Comparison of ENCODE assay signal across 15 cellular contexts in genomic region chr6:168834188-168834587, GRCh38.
DNase-seq lines count a peak whose midpoint lies in the region; ATAC-seq and TF ChIP-seq lines count a peak whose summit lies in the region.
"Had no signal": no experiment of that assay in that cellular context is flagged by ENCODE, and none has a peak within 500 bp of the region (broad histone marks: within the 10 kb centered on the region; RNA-seq: fewer than 3 reads in every experiment).

No MANE protein-coding gene starts in this region.

- TF ChIP-seq EP300 in tibial nerve (IDR thresholded peaks at IDR 0.05), result no peak

- H3K4me3 Mint-ChIP-seq in WTC11 (no peak overlapping the region), neural progenitor cell (no peak overlapping the region)
- H3K4me3 Mint-ChIP-seq: CD4-positive, alpha-beta T cell; HFFc6 had no signal

- 0 out of 2 replicates have a peak, but pooled peaks cover 4% of the 10 kb centered on the region for H3K9me3 Mint-ChIP-seq in WTC11
- H3K9me3 Mint-ChIP-seq in neural progenitor cell, result peaks cover 3% of the 10 kb centered on the region
- H3K9me3 Mint-ChIP-seq: CD4-positive, alpha-beta T cell had no signal

- H2AFZ ChIP-seq in neural progenitor cell (replicated peaks), result peak overlapping the region; percentile 54
- H2AFZ ChIP-seq: GM23248 had no signal

- DNase-seq in DMS53 (lab: John Stamatoyannopoulos, UW) (peak; percentile 23), DMS53 treated with DMSO at 0.1 percent for 48 hours (lab: John Stamatoyannopoulos, UW; ENCODE audit: unreplicated experiment) (no peak), WTC11 (ENCODE audit: low spot score) (no peak), neural progenitor cell (ENCODE audit: low spot score) (no peak), NCI-H345 (lab: John Stamatoyannopoulos, UW) (no peak), tibial nerve (ENCODE audit: low spot score in 2 of 2) (no peak)
- DNase-seq: CD4-positive, alpha-beta T cell; DMS153; GM23248; HCEC 1CT; HFFc6 had no signal

- peaks cover 3% of the 10 kb centered on the region; the same call in 1 of the 2 replicates for H3K36me3 Mint-ChIP-seq in WTC11
- H3K36me3 Mint-ChIP-seq in neural progenitor cell, result no peaks in the 10 kb centered on the region

- H3K27me3 Mint-ChIP-seq in WTC11 (ENCODE audit: low read depth) (no peaks in the 10 kb centered on the region), neural progenitor cell (ENCODE audit: insufficient read depth, low read depth) (peaks cover 6% of the 10 kb centered on the region)

- H3K9me3 ChIP-seq in neural progenitor cell (ENCODE audit: low read depth), result no peaks in the 10 kb centered on the region
- no peaks in the 10 kb centered on the region for H3K9me3 ChIP-seq in tibial nerve
- H3K9me3 ChIP-seq: BLaER1 treated with 17β-estradiol and CSF1 and Interleukin-3, amounts not matched to agents 10 nM and 100 nM had no signal

- H3K4me3 ChIP-seq in neural progenitor cell (no peak overlapping the region), tibial nerve (no peak overlapping the region)
- H3K4me3 ChIP-seq: BLaER1 treated with 17β-estradiol and CSF1 and Interleukin-3, amounts not matched to agents 10 nM and 100 nM; GM23248 had no signal

- no peaks in the 10 kb centered on the region for H4K20me1 ChIP-seq in neural progenitor cell (ENCODE audit: low read depth)
- H4K20me1 ChIP-seq: BLaER1 treated with 17β-estradiol and CSF1 and Interleukin-3, amounts not matched to agents 10 nM and 100 nM had no signal

- CTCF ChIA-PET in WTC11 (lab: Charles Lee), result no interaction called here

- H3K79me2 ChIP-seq in neural progenitor cell (ENCODE audit: low read depth), result no peaks in the 10 kb centered on the region

- H3K9ac ChIP-seq in neural progenitor cell, result no peak overlapping the region
- H3K9ac ChIP-seq: BLaER1 treated with 17β-estradiol and CSF1 and Interleukin-3, amounts not matched to agents 10 nM and 100 nM; GM23248; KMS-11 had no signal

- no peak overlapping the region for H3K27ac ChIP-seq in neural progenitor cell
- no peak overlapping the region for H3K27ac ChIP-seq in tibial nerve
- H3K27ac ChIP-seq: 22Rv1; BLaER1 treated with 17β-estradiol and CSF1 and Interleukin-3, amounts not matched to agents 10 nM and 100 nM; GM23248; KMS-11 had no signal

- no peaks in the 10 kb centered on the region for H3F3A ChIP-seq in neural progenitor cell (ENCODE audit: low read depth)

- peaks cover 60% of the 10 kb centered on the region for H3K4me1 Mint-ChIP-seq in WTC11
- peaks cover 28% of the 10 kb centered on the region for H3K4me1 Mint-ChIP-seq in neural progenitor cell

- peak; percentile 46 for ATAC-seq in WTC11
- no peak for ATAC-seq in HG02852 (IDR thresholded peaks at IDR 0.05; ENCODE audit: unreplicated experiment)

- H3K36me3 ChIP-seq in neural progenitor cell (no peaks in the 10 kb centered on the region), tibial nerve (no peaks in the 10 kb centered on the region)
- H3K36me3 ChIP-seq: BLaER1 treated with 17β-estradiol and CSF1 and Interleukin-3, amounts not matched to agents 10 nM and 100 nM had no signal

- H3K27me3 ChIP-seq in neural progenitor cell (no peaks in the 10 kb centered on the region), tibial nerve (no peaks in the 10 kb centered on the region)

- H3K4me1 ChIP-seq in neural progenitor cell, result no peaks in the 10 kb centered on the region
- no peaks in the 10 kb centered on the region for H3K4me1 ChIP-seq in tibial nerve

- no peak overlapping the region for H3K27ac Mint-ChIP-seq in WTC11
- no peak overlapping the region for H3K27ac Mint-ChIP-seq in neural progenitor cell
- H3K27ac Mint-ChIP-seq: CD4-positive, alpha-beta T cell; HFFc6 had no signal

- WGBS in tibial nerve, 2 donors, result 36 to 40% methylated on average over 6 of the region's 6 CpGs

- no peak overlapping the region for H3K4me2 ChIP-seq in neural progenitor cell
- H3K4me2 ChIP-seq: BLaER1 treated with 17β-estradiol and CSF1 and Interleukin-3, amounts not matched to agents 10 nM and 100 nM; KMS-11 had no signal

- no peak for TF ChIP-seq CTCF in WTC11 (IDR thresholded peaks at IDR 0.05)
- no peak for TF ChIP-seq CTCF in neural progenitor cell (IDR thresholded peaks at IDR 0.05)
- TF ChIP-seq CTCF in tibial nerve (IDR thresholded peaks at IDR 0.05), result no peak

- POLR2A ChIA-PET in WTC11 (lab: Charles Lee), result no interaction called here

- TF ChIP-seq POLR2A in tibial nerve (IDR thresholded peaks at IDR 0.05), result no peak

TF ChIP-seq in WTC11, 78 proteins besides CTCF, POLR2A, EP300 and RAD21:
- TF ChIP-seq ZBTB43 (CRISPR knock-in tag; IDR thresholded peaks at IDR 0.05) (no peak), NFE2L1 (CRISPR knock-in tag; IDR thresholded peaks at IDR 0.05) (no peak), CBFB (CRISPR knock-in tag; IDR thresholded peaks at IDR 0.05; ENCODE audit: low read depth) (no peak), ZNF138 (CRISPR knock-in tag; conservative IDR thresholded peaks at IDR 0.05) (no peak), JAZF1 (CRISPR knock-in tag; IDR thresholded peaks at IDR 0.05) (no peak), ZNF232 (CRISPR knock-in tag; IDR thresholded peaks at IDR 0.05) (no peak)
